Comparison of ENCODE assay signal across 8 cellular contexts in the genomic region with DNA sequence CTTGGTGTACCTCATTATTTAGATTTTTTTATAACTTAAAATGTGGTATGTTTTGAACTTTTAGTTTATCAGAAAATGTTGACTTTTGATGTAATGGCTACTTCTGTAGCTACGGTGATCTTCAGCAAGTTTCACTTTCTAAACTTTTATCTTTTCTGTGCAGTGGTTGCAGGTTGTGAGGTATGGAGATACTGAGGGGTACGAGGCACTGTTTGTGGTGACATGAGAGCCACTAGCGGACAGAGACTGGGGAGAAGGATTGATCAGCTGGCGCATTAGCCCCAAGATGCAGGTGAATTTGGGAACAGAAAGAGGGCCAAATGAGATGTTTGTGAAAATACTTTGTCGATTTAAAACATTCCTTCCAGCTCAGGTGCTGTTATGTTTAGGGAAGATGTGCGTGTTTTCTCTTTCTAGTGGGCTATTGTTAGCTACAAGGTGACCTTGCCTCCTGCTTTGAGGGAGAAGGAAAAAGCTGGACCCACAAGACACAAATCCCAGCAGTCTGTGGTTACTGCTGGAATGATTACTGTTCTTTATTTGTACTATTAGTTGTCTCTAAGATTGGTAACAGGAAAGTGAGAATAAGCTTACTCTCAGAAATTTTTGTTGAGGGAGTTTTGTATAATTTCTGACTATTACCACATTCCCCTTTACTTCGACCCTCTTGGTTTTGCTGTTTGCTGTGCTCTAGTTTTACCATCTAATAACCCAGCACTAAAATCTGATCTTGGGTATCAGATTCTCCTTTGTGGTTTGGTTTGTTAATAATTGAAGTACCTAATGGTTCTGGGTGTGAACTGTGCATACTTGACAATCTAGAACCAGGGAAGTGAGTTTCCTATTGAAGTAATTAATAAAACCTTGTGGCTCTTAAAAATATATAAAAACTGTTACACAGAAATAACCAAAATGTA.
A peak's percentile ranks its signal among the peaks of the same experiment; 100 is the strongest.
DNase-seq lines count a peak whose midpoint lies in the region; ATAC-seq and TF ChIP-seq lines count a peak whose summit lies in the region.

No MANE protein-coding gene starts in this region.

- H3K4me3 ChIP-seq in OCI-LY7 (ENCODE audit: low read depth, low read length, poor library complexity, severe bottlenecking) = peak overlapping the region; percentile 29
- no peak overlapping the region for H3K4me3 ChIP-seq in right lobe of liver

- TF ChIP-seq CTCF in OCI-LY7 (conservative IDR thresholded peaks at IDR 0.05; ENCODE audit: low read length) = no peak
- TF ChIP-seq CTCF in right lobe of liver (IDR thresholded peaks at IDR 0.05) = no peak

- no peaks in the 10 kb centered on the region for H3K9me2 ChIP-seq in OCI-LY7 (ENCODE audit: insufficient read depth, low read length)

- H3K4me1 ChIP-seq in OCI-LY7 (ENCODE audit: insufficient read depth, low read length, poor library complexity, severe bottlenecking) = peaks cover 17% of the 10 kb centered on the region
- peaks cover 0 to 21% (median 5%) of the 10 kb centered on the region in 4 donors for H3K4me1 ChIP-seq in right lobe of liver

- no TSS peak for BruUV-seq in OCI-LY7 (replicated peaks; lab: Mats Ljungman, UMichigan)

- H4K20me1 ChIP-seq in OCI-LY7 (ENCODE audit: insufficient read depth, low read length) = peaks cover 17% of the 10 kb centered on the region; the same call in 1 of the 2 replicates

- H3K27me3 ChIP-seq in right lobe of liver = no peaks in the 10 kb centered on the region

- CTCF ChIA-PET in OCI-LY7 (lab: Charles Lee; ENCODE audit: unreplicated experiment) = no interaction called here

- no peak overlapping the region for H2AFZ ChIP-seq in OCI-LY7 (ENCODE audit: low read length)

- H3K4me2 ChIP-seq in OCI-LY7 (ENCODE audit: low read length) = peak overlapping the region; percentile 61

- intact Hi-C loops in OCI-LY7 (cut with micrococcal nuclease; ENCODE audit: unreplicated experiment) (no loop called here), right lobe of liver (cut with DNase I) (no loop called here)

- TF ChIP-seq POLR2A in right lobe of liver (IDR thresholded peaks at IDR 0.05) = no peak

- ATAC-seq in GM21423 (IDR thresholded peaks at IDR 0.05; ENCODE audit: unreplicated experiment) = peak; percentile 65
- ATAC-seq in right lobe of liver = peak; percentile 45 to 73 (median 56)

- H3K36me3 ChIP-seq in OCI-LY7 (ENCODE audit: insufficient read depth, low read length) (no peaks in the 10 kb centered on the region; the same call in 1 of the 2 replicates), right lobe of liver (no peaks in the 10 kb centered on the region)

- H3K27ac ChIP-seq in OCI-LY7 (ENCODE audit: low read depth, low read length, poor library complexity, severe bottlenecking) (no peak overlapping the region), right lobe of liver (peak overlapping the region in 1 of 3 donors; percentile 6)

- H3K9me3 ChIP-seq in OCI-LY7 (ENCODE audit: low read length) = no peaks in the 10 kb centered on the region
- H3K9me3 ChIP-seq in right lobe of liver = no peaks in the 10 kb centered on the region

- peaks cover 20% of the 10 kb centered on the region; the same call in 1 of the 2 replicates for H3K79me2 ChIP-seq in OCI-LY7 (ENCODE audit: insufficient read depth, low read depth, low read length)

- POLR2A ChIA-PET in OCI-LY7 (lab: Charles Lee) = interaction anchor here (0.5 to 1.6 kb wide), 6 partner anchors 15 to 79 kb away, joined by 3 to 4 read pairs (median 4); no protein-coding TSS in a partner anchor

- 49% methylated on average over 7 of the region's 7 CpGs for whole genome bisulfite sequencing in right lobe of liver (ENCODE audit: insufficient coverage, low coverage, low lambda C conversion rate, missing lambda C conversion rate)

- DNase-seq in EH (ENCODE audit: low read depth) (peak; percentile 14), OCI-LY7 (ENCODE audit: low spot score) (no peak), right lobe of liver (no peak), LoVo (ENCODE audit: low spot score) (no peak), AG08395 (ENCODE audit: low spot score) (no peak), NCI-H1417 treated with DMSO at 0.1 percent for 48 hours (lab: John Stamatoyannopoulos, UW) (no peak), iPS-NIHi7 (ENCODE audit: extremely low spot score) (no peak)
